ENCODE assay signal across 21 cellular contexts in the genomic region with DNA sequence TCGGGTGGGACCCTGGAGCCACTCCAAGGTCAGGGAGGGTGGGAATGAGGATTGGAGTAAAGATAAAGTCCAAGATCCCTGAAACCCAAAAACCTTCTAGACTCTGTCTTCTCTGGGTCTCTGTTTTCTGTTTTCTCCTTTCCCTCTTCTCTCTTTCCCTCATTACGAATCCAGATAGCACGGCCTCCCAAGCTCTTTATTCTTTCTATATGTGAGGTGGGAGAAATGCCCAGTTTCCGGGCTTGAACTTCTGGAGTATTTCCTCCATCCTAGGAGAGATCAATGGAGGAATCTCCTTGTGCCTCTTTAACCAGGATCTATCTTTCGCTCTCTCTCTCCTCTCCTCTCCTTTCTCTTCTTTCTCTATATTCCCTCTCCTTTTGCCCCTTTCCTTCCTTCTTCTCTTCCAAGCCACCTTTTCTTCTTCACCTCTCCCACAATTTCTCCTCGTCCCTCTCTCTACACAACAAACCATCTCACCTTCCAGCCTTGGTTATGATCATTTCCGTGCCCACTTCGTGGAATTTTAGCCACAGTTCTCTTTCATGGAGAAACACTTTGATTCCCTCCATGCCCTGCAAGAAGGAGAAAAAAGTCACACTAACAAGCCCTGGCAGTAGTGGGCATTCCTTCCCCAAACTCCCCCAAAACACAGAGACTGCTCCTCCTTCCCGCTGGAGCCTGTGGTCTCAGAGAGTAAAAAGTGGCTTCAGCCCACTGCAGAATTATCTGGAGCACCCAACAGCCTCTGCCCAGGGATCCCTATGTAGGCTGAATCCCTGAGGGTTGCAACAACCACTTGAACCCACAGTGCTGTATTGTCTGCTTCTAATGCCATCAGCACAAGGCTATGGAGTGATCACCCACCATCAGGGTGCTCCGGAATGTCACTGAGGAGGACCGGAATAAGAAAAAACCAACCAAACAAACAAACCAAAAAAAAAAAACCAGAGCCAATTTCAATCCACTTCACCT.
DNase-seq lines count a peak whose midpoint lies in the region; ATAC-seq and TF ChIP-seq lines count a peak whose summit lies in the region.
"Had no signal": no experiment of that assay in that cellular context is flagged by ENCODE, and none has a peak within 500 bp of the region (broad histone marks: within the 10 kb centered on the region; RNA-seq: fewer than 3 reads in every experiment).

No MANE protein-coding gene starts in this region.

- H3K4me3 ChIP-seq in HUES6 (ENCODE audit: low read depth, low read length): peak overlapping the region; percentile 25; the same call in 1 of the 2 replicates
- H3K4me3 ChIP-seq in foreskin fibroblast (ENCODE audit: low read depth in 1 of 2, low read length in 2 of 2): peak overlapping the region; percentile 75 to 91
- no peak overlapping the region for H3K4me3 ChIP-seq in WERI-Rb-1 (ENCODE audit: low read depth, low read length)
- H3K4me3 ChIP-seq: mucosa of descending colon, SK-N-MC had no signal

- peaks cover 100% of the 10 kb centered on the region for H3K27me3 ChIP-seq in HUES6 (ENCODE audit: control insufficient read depth, insufficient read depth, low read length)
- H3K27me3 ChIP-seq in WERI-Rb-1 (ENCODE audit: insufficient read depth, low read depth, severe bottlenecking): peaks cover 58% of the 10 kb centered on the region

- peaks cover 52% of the 10 kb centered on the region for H3K4me1 ChIP-seq in HUES6 (ENCODE audit: control insufficient read depth, insufficient read depth, low read length)

- no peak for ATAC-seq in HG03139 (IDR thresholded peaks at IDR 0.05; ENCODE audit: unreplicated experiment)
- ATAC-seq: activated naive CD8-positive, alpha-beta T cell treated with anti-CD3 and anti-CD28 coated beads, Interleukin-2, amount 50 U/mL, for 24 hours; activated T-helper 17 cell treated with anti-CD3 and anti-CD28 coated beads, Interleukin-2, amount 50 U/mL, for 72 hours; PC-3 had no signal

- no peak overlapping the region for H3K27ac ChIP-seq in HUES6 (ENCODE audit: low read depth, low read length)
- H3K27ac ChIP-seq in WERI-Rb-1: no peak overlapping the region
- H3K27ac ChIP-seq: neutrophil, SK-N-MC had no signal

- TF ChIP-seq CTCF in foreskin fibroblast (IDR thresholded peaks at IDR 0.05; ENCODE audit: low read depth, low read length) (no peak), WERI-Rb-1 (IDR thresholded peaks at IDR 0.05; ENCODE audit: low read depth, low read length) (no peak)

- DNase-seq in EL (peak; percentile 59), foreskin fibroblast (peak in 1 of 2 donors; percentile 74), retina (peak; percentile 48), WERI-Rb-1 (no peak), HK-2 (ENCODE audit: unreplicated experiment) (no peak)
- DNase-seq: activated CD4-positive, alpha-beta T cell treated with anti-CD3 and anti-CD28 coated beads for 1 hour; activated naive CD8-positive, alpha-beta T cell treated with anti-CD3 and anti-CD28 coated beads, Interleukin-2, amount 50 U/mL, for 24 hours; Calu3; GDM1; hippocampal formation; kidney; NCI-H1417; NCI-H774; PC-3; stimulated activated naive CD4-positive, alpha-beta T cell had no signal

- no peaks in the 10 kb centered on the region for H3K36me3 ChIP-seq in HUES6 (ENCODE audit: control insufficient read depth, insufficient read depth, low read length)
- H3K36me3 ChIP-seq in WERI-Rb-1: no peaks in the 10 kb centered on the region; the same call in 1 of the 2 replicates
- H3K36me3 ChIP-seq: neutrophil had no signal

- H3K9me3 ChIP-seq in HUES6 (ENCODE audit: control insufficient read depth, insufficient read depth, low read depth, low read length) (no peaks in the 10 kb centered on the region), WERI-Rb-1 (ENCODE audit: severe bottlenecking) (no peaks in the 10 kb centered on the region)
- H3K9me3 ChIP-seq: mucosa of descending colon, neutrophil had no signal

- no peak overlapping the region for H3K9ac ChIP-seq in HUES6 (ENCODE audit: low read length)

Comparison
In these comparisons a context has a peak if more than half of its experiments do, and no peak if none do; other contexts are left out.
1. DNase-seq: peak in EL (single experiment) and retina (single experiment); none in WERI-Rb-1 (single experiment) and HK-2 (single experiment).